Comparison of ENCODE assay signal across 8 cellular contexts in genomic region chr22:17772249-17772962, GRCh38. TPM values are rescaled to one million over a fixed set of nuclear protein-coding genes. Genes with fewer than 3 reads are reported as not detected.
DNase-seq lines count a peak whose midpoint lies in the region; ATAC-seq and TF ChIP-seq lines count a peak whose summit lies in the region.

No MANE protein-coding gene starts in this region.

- no peak for ATAC-seq in HG02588 (IDR thresholded peaks at IDR 0.05; ENCODE audit: unreplicated experiment)

- H3K27ac ChIP-seq in coronary artery = no peak overlapping the region

- H3K27ac Mint-ChIP-seq in osteocyte (ENCODE audit: unreplicated experiment) = no peak overlapping the region

- H3K27me3 Mint-ChIP-seq in osteocyte (ENCODE audit: unreplicated experiment) = no peaks in the 10 kb centered on the region

- no peaks in the 10 kb centered on the region for H3K9me3 Mint-ChIP-seq in osteocyte (ENCODE audit: unreplicated experiment)

- H3K4me1 Mint-ChIP-seq in osteocyte (ENCODE audit: unreplicated experiment) = peaks cover 16% of the 10 kb centered on the region

- peak overlapping the region; percentile 14 for H3K4me3 Mint-ChIP-seq in osteocyte (ENCODE audit: unreplicated experiment)

- POLR2A ChIA-PET in GM10248 (lab: Yijun Ruan, JAX) = interaction anchor here (1.2 kb wide), 1 partner anchor 28 kb away, joined by 4 read pairs; no protein-coding TSS in a partner anchor

- CTCF ChIA-PET in GM10248 (lab: Yijun Ruan, JAX) = interaction anchor here (0.8 to 3.9 kb wide), 13 partner anchors 9 to 304 kb away, joined by 3 to 46 read pairs (median 5); no protein-coding TSS in a partner anchor

- no peaks in the 10 kb centered on the region for H3K36me3 Mint-ChIP-seq in osteocyte (ENCODE audit: unreplicated experiment)

- no peak for DNase-seq in GM10248 (ENCODE audit: extremely low spot score)
- peak; percentile 21 for DNase-seq in NCI-H2029 treated with DMSO at 0.1 percent for 48 hours (lab: John Stamatoyannopoulos, UW)
- DNase-seq in coronary artery (ENCODE audit: low spot score) = no peak
- no peak for DNase-seq in osteocyte (ENCODE audit: extremely low spot score, unreplicated experiment)
- no peak for DNase-seq in pons (ENCODE audit: low spot score)
- no peak for DNase-seq in effector CD8-positive, alpha-beta T cell (lab: John Stamatoyannopoulos, UW)
- DNase-seq in cerebellum (ENCODE audit: low spot score) = no peak

- H3K4me3 ChIP-seq in coronary artery = peak overlapping the region; percentile 74

- TF ChIP-seq CTCF in GM10248 (IDR thresholded peaks at IDR 0.05; ENCODE audit: control extremely low read depth, extremely low read depth, low read depth, missing control alignments) = peak; percentile 13
- TF ChIP-seq CTCF in coronary artery (IDR thresholded peaks at IDR 0.05) = no peak
- no peak for TF ChIP-seq CTCF in osteocyte (IDR thresholded peaks at IDR 0.05)

RNA-seq across cellular contexts. Expression of gene BID, which starts 1.9 kb away (rescaled TPM):
- total RNA-seq in osteocyte = 8.4 and 11.6 TPM in 2 replicates
- total RNA-seq in cerebellum = 19.2 TPM
